8 cellular contexts compared by ENCODE assay signal in the genomic region with DNA sequence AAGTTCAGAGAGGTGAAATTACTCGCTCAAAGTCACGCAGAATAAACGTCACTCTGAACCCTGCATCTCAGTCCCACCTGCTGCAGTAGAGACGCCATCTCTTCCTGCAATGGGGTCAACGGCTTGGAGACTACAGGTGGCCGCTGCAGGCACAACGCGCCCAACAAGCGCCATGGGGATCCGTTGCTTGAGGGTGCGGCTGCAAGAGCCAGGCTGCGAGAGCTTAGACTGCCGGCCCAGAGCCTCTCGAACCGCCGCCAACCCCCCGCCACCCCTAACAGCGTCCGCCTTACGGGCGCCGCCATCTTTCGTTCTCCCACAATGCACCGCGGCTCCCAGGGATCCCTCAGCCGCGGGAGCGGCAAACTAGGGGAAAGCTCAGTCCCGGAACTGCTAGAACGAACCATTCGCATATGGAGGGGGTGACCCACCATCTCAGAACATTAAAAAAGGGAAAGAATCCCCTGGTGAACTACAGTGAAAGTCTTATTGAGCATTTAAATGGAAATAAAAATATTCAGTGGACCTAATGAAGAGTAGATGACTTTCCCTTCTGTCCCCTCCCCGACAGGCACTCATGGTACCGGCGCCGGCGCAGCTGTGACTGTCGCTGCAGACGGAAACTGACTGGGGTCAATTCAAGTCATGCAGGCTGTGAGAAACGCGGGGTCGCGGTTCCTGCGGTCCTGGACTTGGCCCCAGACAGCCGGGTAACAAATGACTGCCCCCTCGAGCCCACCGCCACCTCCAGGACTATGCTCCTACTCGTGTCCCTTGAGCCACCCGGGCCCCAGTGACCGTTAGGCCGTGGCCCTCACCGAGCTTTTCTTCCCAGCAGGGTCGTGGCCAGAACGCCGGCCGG. TPM values are rescaled to one million over a fixed set of nuclear protein-coding genes. Genes with fewer than 3 reads are reported as not detected.
DNase-seq lines count a peak whose midpoint lies in the region; ATAC-seq, FAIRE-seq and TF ChIP-seq lines count a peak whose summit lies in the region.

Gene MRPL46 (minus strand): TSS at position 316 of the 862 bp plus-strand sequence. CDS start 11 bp downstream, at position 305.
Gene MRPS11 (plus strand): TSS at position 636 of the 862 bp plus-strand sequence. CDS start 10 bp downstream, at position 646.

- H3K4me3 ChIP-seq in right atrium auricular region = peak within 1 kb of the TSS; percentile 78 to 91

- H3K36me3 ChIP-seq in right atrium auricular region = peaks cover 30% of the 10 kb centered on the region

- no peak for TF ChIP-seq CTCF in right atrium auricular region (IDR thresholded peaks at IDR 0.05)

- no peaks in the 10 kb centered on the region for H3K9me3 ChIP-seq in right atrium auricular region

- DNase-seq in NCI-H1694 treated with DMSO at 0.1 percent for 48 hours (lab: John Stamatoyannopoulos, UW) = peak; percentile 87
- DNase-seq in T-helper 2 cell = peak; percentile 78 to 92 (median 84)
- DNase-seq in right atrium auricular region (ENCODE audit: low spot score) = peak; percentile 85
- peak; percentile 41 for DNase-seq in pulmonary artery endothelial cell (ENCODE audit: low read depth, low spot score)
- DNase-seq in urothelium cell line (ENCODE audit: low spot score) = peak; percentile 95

- no peaks in the 10 kb centered on the region for H3K27me3 ChIP-seq in right atrium auricular region

- H3K27ac ChIP-seq in angular gyrus (ENCODE audit: low read depth, low read length) (peak within 1 kb of the TSS; percentile 95), right atrium auricular region (peak within 1 kb of the TSS; percentile 89 to 92)

- peaks cover 0 to 29% of the 10 kb centered on the region in 2 donors for H3K4me1 ChIP-seq in right atrium auricular region

- ATAC-seq in GM18502 (IDR thresholded peaks at IDR 0.05; ENCODE audit: poor library complexity, unreplicated experiment) (peak; percentile 90), HG02938 (IDR thresholded peaks at IDR 0.05; ENCODE audit: unreplicated experiment) (peak; percentile 90)

- no peak for FAIRE-seq in urothelium cell line (lab: Jason Lieb, UNC)

RNA-seq across cellular contexts. Expression of gene MRPL46, which starts in this region (rescaled TPM):
- total RNA-seq in right atrium auricular region = 10 to 100 TPM; 26.1 to 43.5 TPM
- total RNA-seq in pulmonary artery endothelial cell = 19.7 and 19.9 TPM in 2 replicates

RNA-seq across cellular contexts. Expression of gene MRPS11, which starts in this region (rescaled TPM):
- total RNA-seq in right atrium auricular region = 10 to 100 TPM; 29.3 to 47.5 TPM
- total RNA-seq in pulmonary artery endothelial cell = 49.3 and 56.8 TPM in 2 replicates

Comparison
In these comparisons a context has a peak if more than half of its experiments do, and no peak if none do; other contexts are left out.
1. Peak in every context shown above with its lines: DNase-seq, ATAC-seq, H3K4me3 ChIP-seq and H3K27ac ChIP-seq.
2. DNase-seq: peak in every context shown above with its lines; median percentile 95 in urothelium cell line; 87 in NCI-H1694 treated with DMSO at 0.1 percent for 48 hours; 85 in right atrium auricular region; 84 in T-helper 2 cell; 41 in pulmonary artery endothelial cell.